Comparison of ENCODE assay signal across 21 cellular contexts in the genomic region with DNA sequence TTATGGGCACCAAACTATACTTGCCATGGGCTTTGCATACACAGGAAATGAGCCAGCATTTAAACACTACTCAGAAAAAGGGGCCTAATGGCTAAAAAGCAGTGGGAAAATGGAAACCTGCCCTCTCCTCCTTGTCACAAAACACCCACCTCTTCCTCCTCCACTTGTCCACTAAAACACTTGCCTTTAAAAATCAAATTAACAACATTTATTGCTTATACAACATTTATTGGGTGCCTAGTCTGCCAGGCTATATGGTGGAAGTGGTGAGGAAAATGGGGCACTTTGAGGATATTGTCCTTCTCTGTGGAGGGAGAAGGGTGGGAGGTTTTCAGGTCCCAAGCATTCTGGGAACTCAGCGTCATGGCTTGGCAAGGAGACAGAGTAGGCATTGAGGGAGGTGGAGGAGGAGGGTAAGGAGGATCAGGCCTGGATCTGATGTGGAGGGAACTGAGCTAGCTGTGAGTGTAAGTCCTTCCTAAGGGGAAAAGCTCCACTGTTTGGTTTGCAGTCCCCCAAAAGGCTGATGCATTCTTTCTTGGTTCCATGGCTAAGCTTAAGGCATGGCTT.
DNase-seq lines count a peak whose midpoint lies in the region; ATAC-seq, FAIRE-seq and TF ChIP-seq lines count a peak whose summit lies in the region.
"Had no signal": no experiment of that assay in that cellular context is flagged by ENCODE, and none has a peak within 500 bp of the region (broad histone marks: within the 10 kb centered on the region; RNA-seq: fewer than 3 reads in every experiment).

No MANE protein-coding gene starts in this region.

- intact Hi-C loops in A673 (cut with micrococcal nuclease; ENCODE audit: unreplicated experiment) = no loop called here
- intact Hi-C loops in head of caudate nucleus (cut with DNase I) = no loop called here

- TF ChIP-seq POLR2A in A549 (IDR thresholded peaks at IDR 0.05; ENCODE audit: low read length) = no peak

- H3K4me1 ChIP-seq in A549 (peaks cover 13% of the 10 kb centered on the region), A673 (ENCODE audit: insufficient read depth, low read length, poor library complexity, severe bottlenecking) (peaks cover 12% of the 10 kb centered on the region)
- H3K4me1 ChIP-seq: HAP-1 had no signal

- H3K27ac ChIP-seq in A549 (no peak overlapping the region), A673 (ENCODE audit: low read depth, low read length, poor library complexity, severe bottlenecking) (peak overlapping the region; percentile 14)
- H3K27ac ChIP-seq: GM23248 had no signal

- H3K4me2 ChIP-seq in A549 = no peak overlapping the region

- H3K4me3 ChIP-seq in A549 (no peak overlapping the region), A673 (ENCODE audit: low read depth, low read length, poor library complexity, severe bottlenecking) (no peak overlapping the region)
- H3K4me3 ChIP-seq: GM12878, GM23248, HAP-1 had no signal

- TF ChIP-seq RAD21 in A549 (conservative IDR thresholded peaks at IDR 0.05 in 1 of 2, IDR thresholded peaks at IDR 0.05 in 1 of 2) = no peak

- no peak for FAIRE-seq in A549 (lab: Jason Lieb, UNC)
- FAIRE-seq: GM12878, GM19239 had no signal

- in situ Hi-C loops in KBM-7 (cut with MboI; ENCODE audit: low pct_unique_long_range_greater_than_20kb, low sequenced_read_pairs) = no loop called here

- CTCF ChIA-PET in A549 (lab: Yijun Ruan, JAX) = no interaction called here
- CTCF ChIA-PET in A673 (lab: Charles Lee) = no interaction called here

- no TSS peak for BruUV-seq in A673 (replicated peaks; lab: Mats Ljungman, UMichigan)

- peaks cover 6% of the 10 kb centered on the region for H3K27me3 ChIP-seq in A673 (replicated peaks; ENCODE audit: insufficient read depth, low read depth, low read length, poor library complexity)

- DNase-seq in A549 (ENCODE audit: low read depth in 1 of 2, low spot score in 1 of 2) (no peak), A673 (ENCODE audit: low spot score) (peak; percentile 72), NCI-H69 (lab: John Stamatoyannopoulos, UW) (peak; percentile 47), head of caudate nucleus (peak in 24 of 42 donors; percentile 19 to 81 (median 52)), KBM-7 (no peak), NCI-H2171 (lab: John Stamatoyannopoulos, UW) (no peak)
- no peak for DNase-seq in effector CD4-positive, alpha-beta T cell
- DNase-seq: GF-D8; GM23248; MV-4-11; NCI-H1930; NCI-H345; NCI-H524 treated with DMSO at 0.1 percent for 48 hours; NK-92 treated with Interleukin-12 subunit alpha and Interleukin-12 subunit beta, amount 100 ng/mL, for 24 hours; SHP77; T-cell had no signal

- no peak for ATAC-seq in A549
- ATAC-seq in GM19023 (IDR thresholded peaks at IDR 0.05; ENCODE audit: unreplicated experiment) = no peak
- ATAC-seq: GM12878, SK-N-SH treated with all-trans-retinoic acid at 6 μM for 48 hours, T-cell had no signal

- no peak for TF ChIP-seq EP300 in A549 (IDR thresholded peaks at IDR 0.05)

- H3K9me3 ChIP-seq in A549 = no peaks in the 10 kb centered on the region
- H3K9me3 ChIP-seq in A673 (ENCODE audit: low read depth, low read length, poor library complexity, severe bottlenecking) = no peaks in the 10 kb centered on the region
- H3K9me3 ChIP-seq: HAP-1 had no signal

- H3K36me3 ChIP-seq in A673 (ENCODE audit: insufficient read depth, low read length, poor library complexity, severe bottlenecking) = no peaks in the 10 kb centered on the region
- H3K36me3 ChIP-seq: HAP-1 had no signal

- POLR2A ChIA-PET in A549 (lab: Yijun Ruan, JAX) (no interaction called here), A673 (lab: Charles Lee; ENCODE audit: low non-redundant PET) (no interaction called here)

- 67% methylated on average over 1 of the region's 1 CpG for WGBS in A549 (ENCODE audit: missing lambda C conversion rate)

- TF ChIP-seq CTCF in A549 (IDR thresholded peaks at IDR 0.05) = no peak
- no peak for TF ChIP-seq CTCF in A673 (conservative IDR thresholded peaks at IDR 0.05; ENCODE audit: low read depth, low read length)

TF ChIP-seq in A549, 52 proteins besides CTCF, POLR2A, EP300 and RAD21:
- no peak for TF ChIP-seq GATA3 (IDR thresholded peaks at IDR 0.05; ENCODE audit: borderline replicate concordance)
- TF ChIP-seq ZNF302 (CRISPR knock-in tag; IDR thresholded peaks at IDR 0.05) = no peak
- peak; percentile 30 for TF ChIP-seq MAFK (IDR thresholded peaks at IDR 0.05; ENCODE audit: partially characterized antibody)

Comparison
In these comparisons a context has a peak if more than half of its experiments do, and no peak if none do; other contexts are left out.
1. DNase-seq: peak in A673 (single experiment), NCI-H69 (single experiment) and head of caudate nucleus (24 of 42); none in A549 (0 of 2), KBM-7 (single experiment), effector CD4-positive, alpha-beta T cell (single experiment) and NCI-H2171 (single experiment).